ENCODE assay signal across 18 cellular contexts in the genomic region with DNA sequence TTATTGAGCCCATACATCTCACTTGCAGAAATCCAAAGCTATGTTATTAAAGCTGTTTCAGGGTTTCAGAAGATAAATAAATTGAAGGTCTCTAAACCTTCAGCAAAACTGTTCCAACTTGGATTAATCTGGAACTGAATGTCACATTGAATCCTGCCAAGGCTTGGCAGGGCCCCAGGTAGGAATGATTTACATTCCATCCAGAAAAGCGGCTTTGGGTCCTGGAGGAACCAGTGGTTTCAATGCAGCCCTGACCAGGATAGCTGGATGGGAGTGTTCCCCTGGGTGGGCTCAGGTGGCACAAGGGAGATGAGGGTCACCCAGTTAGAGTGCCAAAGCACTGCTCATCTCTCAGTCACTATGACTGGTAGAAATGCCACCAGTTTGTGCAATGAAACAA. TPM values are rescaled to one million over a fixed set of nuclear protein-coding genes. Genes with fewer than 3 reads are reported as not detected.
DNase-seq lines count a peak whose midpoint lies in the region; ATAC-seq and TF ChIP-seq lines count a peak whose summit lies in the region.
"Had no signal": no experiment of that assay in that cellular context is flagged by ENCODE, and none has a peak within 500 bp of the region (broad histone marks: within the 10 kb centered on the region; RNA-seq: fewer than 3 reads in every experiment).

No MANE protein-coding gene starts in this region.

- no peaks in the 10 kb centered on the region for H4K20me1 ChIP-seq in Karpas-422 (ENCODE audit: insufficient read depth, low read depth, low read length)

- H3K9ac ChIP-seq in Karpas-422 (ENCODE audit: low read length), result no peak overlapping the region

- no peak overlapping the region for H3K4me3 ChIP-seq in MG63
- no peak overlapping the region for H3K4me3 ChIP-seq in body of pancreas
- H3K4me3 ChIP-seq in gastroesophageal sphincter, result no peak overlapping the region
- H3K4me3 ChIP-seq in stomach, result no peak overlapping the region
- no peak overlapping the region for H3K4me3 ChIP-seq in Karpas-422 (ENCODE audit: low read length)
- no peak overlapping the region for H3K4me3 ChIP-seq in A673 (ENCODE audit: low read depth, low read length, poor library complexity, severe bottlenecking)

- no peaks in the 10 kb centered on the region for H3K9me3 ChIP-seq in MG63
- H3K9me3 ChIP-seq in body of pancreas, result no peaks in the 10 kb centered on the region
- H3K9me3 ChIP-seq in gastroesophageal sphincter, result no peaks in the 10 kb centered on the region
- H3K9me3 ChIP-seq in stomach, result no peaks in the 10 kb centered on the region
- H3K9me3 ChIP-seq in Karpas-422 (ENCODE audit: low read length), result no peaks in the 10 kb centered on the region
- no peaks in the 10 kb centered on the region for H3K9me3 ChIP-seq in A673 (ENCODE audit: low read depth, low read length, poor library complexity, severe bottlenecking)

- CTCF ChIA-PET in A673 (lab: Charles Lee), result no interaction called here

- H3K4me2 ChIP-seq in Karpas-422 (ENCODE audit: low read depth, low read length, poor library complexity, severe bottlenecking), result no peak overlapping the region

- H3K9me2 ChIP-seq in Karpas-422 (replicated peaks; ENCODE audit: insufficient read depth, low read length), result no peaks in the 10 kb centered on the region

- no peaks in the 10 kb centered on the region for H3K79me2 ChIP-seq in Karpas-422 (ENCODE audit: low read length)

- TF ChIP-seq POLR2A in body of pancreas (IDR thresholded peaks at IDR 0.05), result no peak
- TF ChIP-seq POLR2A in gastroesophageal sphincter (IDR thresholded peaks at IDR 0.05), result no peak
- TF ChIP-seq POLR2A in stomach (IDR thresholded peaks at IDR 0.05), result no peak

- peaks cover 28% of the 10 kb centered on the region for H3K4me1 ChIP-seq in body of pancreas
- peaks cover 9 to 52% (median 19%) of the 10 kb centered on the region in 3 donors for H3K4me1 ChIP-seq in gastroesophageal sphincter
- peaks cover 14 to 31% (median 19%) of the 10 kb centered on the region in 4 donors for H3K4me1 ChIP-seq in stomach
- no peaks in the 10 kb centered on the region for H3K4me1 ChIP-seq in Karpas-422 (ENCODE audit: low read length)
- peaks cover 5% of the 10 kb centered on the region for H3K4me1 ChIP-seq in A673 (ENCODE audit: insufficient read depth, low read length, poor library complexity, severe bottlenecking)

- peak; percentile 48 for ATAC-seq in body of pancreas
- ATAC-seq in gastroesophageal sphincter, result no peak
- ATAC-seq: CD8-positive, alpha-beta T cell had no signal

- POLR2A ChIA-PET in A673 (lab: Charles Lee; ENCODE audit: low non-redundant PET), result no interaction called here

- H2AFZ ChIP-seq in Karpas-422 (ENCODE audit: low read length), result no peak overlapping the region

- peak overlapping the region in 3 of 4 donors; percentile 33 to 68 (median 42) for H3K27ac ChIP-seq in body of pancreas
- peak overlapping the region in 3 of 4 donors; percentile 49 to 62 (median 58) for H3K27ac ChIP-seq in gastroesophageal sphincter
- no peak overlapping the region for H3K27ac ChIP-seq in stomach
- H3K27ac ChIP-seq in Karpas-422 (ENCODE audit: low read length), result no peak overlapping the region
- H3K27ac ChIP-seq in A673 (ENCODE audit: low read depth, low read length, poor library complexity, severe bottlenecking), result no peak overlapping the region
- H3K27ac ChIP-seq: HL-60 had no signal

- TF ChIP-seq CTCF in body of pancreas (IDR thresholded peaks at IDR 0.05) (no peak), gastroesophageal sphincter (IDR thresholded peaks at IDR 0.05) (no peak), stomach (IDR thresholded peaks at IDR 0.05) (no peak), A673 (conservative IDR thresholded peaks at IDR 0.05; ENCODE audit: low read depth, low read length) (no peak)

- peak; percentile 45 for DNase-seq in MG63
- DNase-seq in body of pancreas, result peak; percentile 58 to 81 (median 68)
- DNase-seq in stomach, result peak; percentile 74
- DNase-seq in activated CD4-positive, alpha-beta T cell treated with anti-CD3 and anti-CD28 coated beads, Interleukin-2, amount 50 U/mL, for 48 hours, result no peak
- no peak for DNase-seq in Karpas-422
- no peak for DNase-seq in A673 (ENCODE audit: low spot score)
- DNase-seq: CD8-positive, alpha-beta T cell; NCI-H1092; NCI-H345; NCI-H526 treated with DMSO at 0.1 percent for 48 hours; OCI-M1; RPMI8226 had no signal

- H3K36me3 ChIP-seq in MG63 (no peaks in the 10 kb centered on the region), body of pancreas (replicated peaks in 1 of 2; ENCODE audit: insufficient read depth in 1 of 2, low read depth in 2 of 2) (no peaks in the 10 kb centered on the region), gastroesophageal sphincter (no peaks in the 10 kb centered on the region), stomach (no peaks in the 10 kb centered on the region), Karpas-422 (ENCODE audit: insufficient read depth, low read length) (no peaks in the 10 kb centered on the region), A673 (ENCODE audit: insufficient read depth, low read length, poor library complexity, severe bottlenecking) (no peaks in the 10 kb centered on the region)

- WGBS in body of pancreas, 2 donors, result 0 to 23% methylated on average over 1 of the region's 1 CpG
- WGBS in gastroesophageal sphincter (ENCODE audit: low coverage in 1 of 2), 2 donors, result no CpG with 5 or more reads among the region's 1 CpG
- WGBS in stomach, 5 donors, result 24 to 44% (median 34%) methylated on average over 1 of the region's 1 CpG

- BruUV-seq in A673 (replicated peaks; lab: Mats Ljungman, UMichigan), result no TSS peak

- H3K27me3 ChIP-seq in MG63 (no peaks in the 10 kb centered on the region), body of pancreas (no peaks in the 10 kb centered on the region), gastroesophageal sphincter (no peaks in the 10 kb centered on the region), stomach (peaks cover 0 to under 1% (median 0%) of the 10 kb centered on the region in 3 donors), Karpas-422 (ENCODE audit: low read length) (no peaks in the 10 kb centered on the region), A673 (replicated peaks; ENCODE audit: insufficient read depth, low read depth, low read length, poor library complexity) (no peaks in the 10 kb centered on the region)

- intact Hi-C loops in body of pancreas (cut with DNase I), result no loop called here
- intact Hi-C loops in stomach (cut with DNase I; ENCODE audit: low total_unique reads), result no loop called here
- intact Hi-C loops in A673 (cut with micrococcal nuclease; ENCODE audit: unreplicated experiment), result no loop called here

- no peak for TF ChIP-seq EP300 in gastroesophageal sphincter (IDR thresholded peaks at IDR 0.05)
- TF ChIP-seq EP300 in stomach (IDR thresholded peaks at IDR 0.05), result no peak

RNA-seq across cellular contexts. Expression of gene TMEM72, which starts 37.0 kb away (rescaled TPM):
- total RNA-seq in MG63 (2014; rRNA removed; shearing (Covaris generic); ENCODE audit: low replicate concordance), result not detected in 2 replicates
- total RNA-seq in body of pancreas (10 to 100 TPM in 1 of 2 donors, 1 to 10 TPM in 1; 4.7 to 10.2 TPM), gastroesophageal sphincter (under 1 TPM in 1 of 4 donors, not detected in 3; 0.35 TPM), stomach (10 to 100 TPM in 1 of 5 donors, 1 to 10 TPM in 1, not detected in 3; 1.3 to 30.4 TPM), A673 (2021) (0.80 and 1.4 TPM in 2 replicates)
- polyA plus RNA-seq in stomach, result under 1 TPM in 1 of 3 donors, not detected in 2; 0.13 TPM
- total RNA-seq in Karpas-422 (2014; rRNA removed; shearing (Covaris generic); ENCODE audit: low replicate concordance), result not detected in 2 replicates
- total RNA-seq: CD8-positive, alpha-beta T cell; Daoy; H4 had no signal
- polyA plus RNA-seq: AG04450, BJ had no signal

Comparison
In these comparisons a context has a peak if more than half of its experiments do, and no peak if none do; other contexts are left out.
1. DNase-seq: peak in MG63 (single experiment), body of pancreas (4 of 4) and stomach (single experiment); none in activated CD4-positive, alpha-beta T cell treated with anti-CD3 and anti-CD28 coated beads, Interleukin-2, amount 50 U/mL, for 48 hours (0 of 2), Karpas-422 (single experiment) and A673 (single experiment).
2. H3K27ac ChIP-seq: peak in body of pancreas (3 of 4) and gastroesophageal sphincter (3 of 4); none in stomach (0 of 5), Karpas-422 (single experiment) and A673 (single experiment).